Comparison of ENCODE assay signal across 12 cellular contexts in genomic region chr1:1417825-1418463, GRCh38. TPM values are rescaled to one million over a fixed set of nuclear protein-coding genes. Genes with fewer than 3 reads are reported as not detected.
A peak's percentile ranks its signal among the peaks of the same experiment; 100 is the strongest.
DNase-seq lines count a peak whose midpoint lies in the region; ATAC-seq, FAIRE-seq and TF ChIP-seq lines count a peak whose summit lies in the region.
"Not testable (repeated sequence)": the region's sequence is repeated elsewhere in the genome, so short reads cannot be mapped to it uniquely, and the experiment has no call there.
"Had no signal": no experiment of that assay in that cellular context is flagged by ENCODE, and none has a peak within 500 bp of the region (broad histone marks: within the 10 kb centered on the region; RNA-seq: fewer than 3 reads in every experiment).

No MANE protein-coding gene starts in this region.

- WGBS in body of pancreas, 2 donors = 83 to 92% methylated on average over 21 to 25 of the region's 25 CpGs
- WGBS in esophagus, 2 donors = 50 to 56% methylated on average over 25 of the region's 25 CpGs

- H3F3A ChIP-seq in neural progenitor cell (ENCODE audit: low read depth) = peaks cover 14% of the 10 kb centered on the region

- not testable (repeated sequence) for H3K27ac ChIP-seq in KMS-11; keratinocyte (ENCODE audit: control insufficient read depth, insufficient read depth, low read length); neural progenitor cell
- H3K27ac ChIP-seq in body of pancreas (peak overlapping the region in 3 of 4 donors; percentile 68 to 78 (median 72)), esophagus (ENCODE audit: low read depth in 2 of 2, low read length in 1 of 2) (peak overlapping the region; percentile 81 to 87)

- H3K36me3 ChIP-seq in KMS-11 (ENCODE audit: insufficient read depth); body of pancreas (replicated peaks in 1 of 2; ENCODE audit: insufficient read depth in 1 of 2, low read depth in 2 of 2); esophagus (ENCODE audit: control insufficient read depth in 2 of 2, insufficient read depth in 2 of 2, low read length in 1 of 2); keratinocyte (ENCODE audit: control insufficient read depth in 2 of 2, extremely low read depth in 1 of 2, insufficient read depth in 2 of 2, low read length in 2 of 2); neural progenitor cell: not testable (repeated sequence)

- H3K9me3 ChIP-seq in body of pancreas; esophagus (ENCODE audit: control insufficient read depth in 2 of 2, insufficient read depth in 1 of 2, low read depth in 1 of 2, low read length in 1 of 2); keratinocyte (ENCODE audit: control insufficient read depth, low read depth, low read length); neural progenitor cell (ENCODE audit: low read depth): not testable (repeated sequence)

- peak; percentile 35 to 51 for ATAC-seq in activated CD4-positive, CD25-positive, alpha-beta regulatory T cell treated with anti-CD3 and anti-CD28 coated beads, Interleukin-2, amount 50 U/mL, for 24 hours
- not testable (repeated sequence) for ATAC-seq in body of pancreas
- peak in 1 of 2 donors; percentile 33 for ATAC-seq in stimulated activated naive B cell treated with anti-CD40 and anti-IgM and Interleukin-4, amounts not matched to agents 10 μg/mL and 1 μg/mL and 100 μg/mL, for 72 hours (replicated peaks)

- H3K9me3 Mint-ChIP-seq in neural progenitor cell; stimulated activated naive B cell treated with anti-CD40 and anti-IgM and Interleukin-4, amounts not matched to agents 10 μg/mL and 1 μg/mL and 100 μg/mL, for 72 hours: not testable (repeated sequence)

- not testable (repeated sequence) for H3K9ac ChIP-seq in KMS-11, neural progenitor cell
- H3K9ac ChIP-seq in keratinocyte (ENCODE audit: control insufficient read depth, extremely low read depth, insufficient read depth, low read length) = peak overlapping the region; percentile 4

- POLR2A ChIA-PET in GM10248 (lab: Yijun Ruan, JAX) = not testable (repeated sequence)

- H3K4me3 Mint-ChIP-seq in neural progenitor cell = peak overlapping the region; percentile 52
- H3K4me3 Mint-ChIP-seq in stimulated activated naive B cell treated with anti-CD40 and anti-IgM and Interleukin-4, amounts not matched to agents 10 μg/mL and 1 μg/mL and 100 μg/mL, for 72 hours = peak overlapping the region in 1 of 2 donors; percentile 18

- not testable (repeated sequence) for H2AFZ ChIP-seq in KMS-11 (ENCODE audit: low read depth); neural progenitor cell (replicated peaks)
- H2AFZ ChIP-seq in keratinocyte (ENCODE audit: control insufficient read depth, low read length) = peak overlapping the region; percentile 40

- H3K4me3 ChIP-seq in KMS-11 (IDR thresholded peaks at IDR 0.05; ENCODE audit: insufficient read depth, low read depth, low read length); body of pancreas; esophagus (ENCODE audit: low read depth in 1 of 2, low read length in 2 of 2); keratinocyte (ENCODE audit: control insufficient read depth in 2 of 3, extremely low read depth in 1 of 3, insufficient read depth in 2 of 3, low read depth in 1 of 3, low read length in 3 of 3); neural progenitor cell: not testable (repeated sequence)

- not testable (repeated sequence) for H3K27me3 ChIP-seq in KMS-11 (ENCODE audit: insufficient read depth, low read depth); body of pancreas; esophagus (ENCODE audit: control insufficient read depth in 1 of 2, insufficient read depth in 2 of 2, low read length in 2 of 2); keratinocyte (ENCODE audit: control insufficient read depth, extremely low read depth, insufficient read depth, low read length); neural progenitor cell

- not testable (repeated sequence) for H3K4me1 ChIP-seq in KMS-11 (ENCODE audit: low read depth, poor library complexity, severe bottlenecking)
- H3K4me1 ChIP-seq in body of pancreas (peaks cover 46% of the 10 kb centered on the region), esophagus (ENCODE audit: control insufficient read depth in 2 of 2, insufficient read depth in 2 of 2, low read length in 1 of 2) (peaks cover 18 to 23% of the 10 kb centered on the region in 2 donors), keratinocyte (ENCODE audit: control insufficient read depth, extremely low read depth, insufficient read depth, low read length) (peaks cover 29% of the 10 kb centered on the region), neural progenitor cell (peaks cover 16% of the 10 kb centered on the region)

- H3K4me1 Mint-ChIP-seq in neural progenitor cell = peaks cover 29% of the 10 kb centered on the region
- H3K4me1 Mint-ChIP-seq in stimulated activated naive B cell treated with anti-CD40 and anti-IgM and Interleukin-4, amounts not matched to agents 10 μg/mL and 1 μg/mL and 100 μg/mL, for 72 hours = peaks cover 16 to 22% of the 10 kb centered on the region in 2 donors

- H3K4me2 ChIP-seq in KMS-11 = 0 out of 2 replicates have a peak overlapping the region, but pooled peaks have one; percentile 3
- H3K4me2 ChIP-seq in keratinocyte (ENCODE audit: control insufficient read depth, extremely low read depth, insufficient read depth, low read depth, low read length) = peak overlapping the region; percentile 25
- H3K4me2 ChIP-seq in neural progenitor cell = not testable (repeated sequence)

- TF ChIP-seq CTCF in GM10248 (IDR thresholded peaks at IDR 0.05; ENCODE audit: control extremely low read depth, extremely low read depth, low read depth, missing control alignments); KMS-11 (conservative IDR thresholded peaks at IDR 0.05; ENCODE audit: low read depth, low read length); body of pancreas (IDR thresholded peaks at IDR 0.05); keratinocyte (optimal IDR thresholded peaks at IDR 0.05 in 1 of 3, IDR thresholded peaks at IDR 0.05 in 1 of 3, conservative IDR thresholded peaks at IDR 0.05 in 1 of 3; ENCODE audit: extremely low read depth in 1 of 3, insufficient read depth in 2 of 3, low read length in 3 of 3); neural progenitor cell (IDR thresholded peaks at IDR 0.05): not testable (repeated sequence)

- CTCF ChIA-PET in GM10248 (lab: Yijun Ruan, JAX) = not testable (repeated sequence)

- H4K20me1 ChIP-seq in KMS-11 (ENCODE audit: insufficient read depth); keratinocyte (ENCODE audit: control insufficient read depth, extremely low read depth, insufficient read depth, low read length); neural progenitor cell (ENCODE audit: low read depth): not testable (repeated sequence)

- not testable (repeated sequence) for H3K9me1 ChIP-seq in keratinocyte (ENCODE audit: control insufficient read depth, extremely low read depth, insufficient read depth, low read length)

- intact Hi-C loops in body of pancreas (cut with DNase I) = not testable (repeated sequence)

- not testable (repeated sequence) for H3K36me3 Mint-ChIP-seq in neural progenitor cell; stimulated activated naive B cell treated with anti-CD40 and anti-IgM and Interleukin-4, amounts not matched to agents 10 μg/mL and 1 μg/mL and 100 μg/mL, for 72 hours

- peak overlapping the region; percentile 99 for H3K27ac Mint-ChIP-seq in neural progenitor cell
- peak overlapping the region; percentile 63 for H3K27ac Mint-ChIP-seq in stimulated activated naive B cell treated with anti-CD40 and anti-IgM and Interleukin-4, amounts not matched to agents 10 μg/mL and 1 μg/mL and 100 μg/mL, for 72 hours

- not testable (repeated sequence) for H3K27me3 Mint-ChIP-seq in neural progenitor cell (ENCODE audit: insufficient read depth, low read depth)
- peaks cover 11 to 25% of the 10 kb centered on the region in 2 donors for H3K27me3 Mint-ChIP-seq in stimulated activated naive B cell treated with anti-CD40 and anti-IgM and Interleukin-4, amounts not matched to agents 10 μg/mL and 1 μg/mL and 100 μg/mL, for 72 hours

- H3K79me2 ChIP-seq in KMS-11 (ENCODE audit: insufficient read depth, low read depth); keratinocyte (ENCODE audit: control insufficient read depth, insufficient read depth, low read length); neural progenitor cell (ENCODE audit: low read depth): not testable (repeated sequence)

- TF ChIP-seq POLR2A in body of pancreas (IDR thresholded peaks at IDR 0.05) = not testable (repeated sequence)

- peak; percentile 51 for DNase-seq in GM10248 (ENCODE audit: extremely low spot score)
- DNase-seq in body of pancreas; keratinocyte (ENCODE audit: low read depth, low spot score); neural progenitor cell (ENCODE audit: low spot score); stimulated activated naive B cell treated with anti-CD40 and anti-IgM and Interleukin-4, amounts not matched to agents 10 μg/mL and 1 μg/mL and 100 μg/mL, for 72 hours: not testable (repeated sequence)

- dilution Hi-C loops in keratinocyte (cut with MboI; ENCODE audit: extremely low pct_ligation_motif_present, low sequenced_read_pairs) = not testable (repeated sequence)

- not testable (repeated sequence) for FAIRE-seq in keratinocyte (lab: Jason Lieb, UNC)

RNA-seq across cellular contexts. Expression of gene ANKRD65, which starts 3.1 kb away (rescaled TPM):
- total RNA-seq in body of pancreas (10 to 100 TPM; 11.2 to 15.5 TPM), neural progenitor cell (ENCODE audit: low replicate concordance) (0.15 and 1.7 TPM in 2 replicates)
- polyA plus RNA-seq in esophagus (10 to 100 TPM; 10.6 to 12.4 TPM), keratinocyte (4.6 to 6.5 TPM (median 5.1 TPM) in 3 replicates)
- 0.45 TPM for polyA plus RNA-seq in keratinocyte (2011; ENCODE audit: low read depth)
- 2.9 and 4.5 TPM in 2 replicates for polyA plus RNA-seq in keratinocyte (2011; cell fraction: cytosol; rRNA removed)
- 4.0 and 5.7 TPM in 2 replicates for polyA plus RNA-seq in keratinocyte (2011; cell fraction: nucleus; rRNA removed)
- polyA plus RNA-seq in keratinocyte (2012; ENCODE audit: low replicate concordance) = 2.4 and 7.2 TPM in 2 replicates
- 0.64 to 1.9 TPM (median 1.0 TPM) in 3 replicates for polyA minus RNA-seq in keratinocyte
- 6.5 TPM for polyA minus RNA-seq in keratinocyte (2011; cell fraction: cytosol; rRNA and poly(A)+ RNA removed)
- polyA minus RNA-seq in keratinocyte (2011; cell fraction: nucleus; rRNA and poly(A)+ RNA removed) = 0.62 and 1.6 TPM in 2 replicates
- total RNA-seq: A673, HT1080 had no signal
- polyA plus RNA-seq: CD14-positive monocyte, IgD-negative memory B cell had no signal

RNA-seq across cellular contexts. Expression of gene MRPL20, which starts 10.9 kb away (rescaled TPM):
- total RNA-seq in body of pancreas = 10 to 100 TPM; 72.8 to 85.9 TPM
- 100 to 1,000 TPM in 1 of 2 donors, 10 to 100 TPM in 1; 59.1 to 148 TPM for polyA plus RNA-seq in esophagus
- 94.3 to 169 TPM (median 133 TPM) in 3 replicates for polyA plus RNA-seq in keratinocyte
- 31.7 TPM for polyA plus RNA-seq in keratinocyte (2011; ENCODE audit: low read depth)
- polyA plus RNA-seq in keratinocyte (2011; cell fraction: cytosol; rRNA removed) = 121 and 139 TPM in 2 replicates
- polyA plus RNA-seq in keratinocyte (2011; cell fraction: nucleus; rRNA removed) = 71.0 and 73.2 TPM in 2 replicates
- 118 and 167 TPM in 2 replicates for polyA plus RNA-seq in keratinocyte (2012; ENCODE audit: low replicate concordance)
- polyA minus RNA-seq in keratinocyte = 42.8 to 84.5 TPM (median 75.4 TPM) in 3 replicates
- 137 TPM for polyA minus RNA-seq in keratinocyte (2011; cell fraction: cytosol; rRNA and poly(A)+ RNA removed)
- 25.4 and 27.8 TPM in 2 replicates for polyA minus RNA-seq in keratinocyte (2011; cell fraction: nucleus; rRNA and poly(A)+ RNA removed)
- 89.0 and 96.1 TPM in 2 replicates for total RNA-seq in neural progenitor cell (ENCODE audit: low replicate concordance)

RNA-seq across cellular contexts. Expression of gene VWA1, which starts 17.5 kb away (rescaled TPM):
- 10 to 100 TPM; 47.1 to 55.5 TPM for total RNA-seq in body of pancreas
- 10 to 100 TPM; 21.0 to 21.4 TPM for polyA plus RNA-seq in esophagus
- polyA plus RNA-seq in keratinocyte = 5.0 to 6.7 TPM (median 6.5 TPM) in 3 replicates
- polyA plus RNA-seq in keratinocyte (2011; ENCODE audit: low read depth) = 0.79 TPM
- 1.4 and 3.9 TPM in 2 replicates for polyA plus RNA-seq in keratinocyte (2011; cell fraction: cytosol; rRNA removed)
- 5.0 and 8.3 TPM in 2 replicates for polyA plus RNA-seq in keratinocyte (2011; cell fraction: nucleus; rRNA removed)
- 3.7 and 16.1 TPM in 2 replicates for polyA plus RNA-seq in keratinocyte (2012; ENCODE audit: low replicate concordance)
- polyA minus RNA-seq in keratinocyte = 1.7 to 3.9 TPM (median 2.3 TPM) in 3 replicates
- polyA minus RNA-seq in keratinocyte (2011; cell fraction: cytosol; rRNA and poly(A)+ RNA removed) = 10.6 TPM
- polyA minus RNA-seq in keratinocyte (2011; cell fraction: nucleus; rRNA and poly(A)+ RNA removed) = 4.7 and 7.9 TPM in 2 replicates
- 2.4 and 7.0 TPM in 2 replicates for total RNA-seq in neural progenitor cell (ENCODE audit: low replicate concordance)
- polyA plus RNA-seq: CD14-positive monocyte, IgD-negative memory B cell had no signal

RNA-seq across cellular contexts. Expression of gene CCNL2, which starts 18.8 kb away (rescaled TPM):
- total RNA-seq in body of pancreas (100 to 1,000 TPM; 225 to 246 TPM), neural progenitor cell (ENCODE audit: low replicate concordance) (143 and 198 TPM in 2 replicates)
- polyA plus RNA-seq in esophagus (100 to 1,000 TPM in 1 of 2 donors, 10 to 100 TPM in 1; 97.9 to 210 TPM), keratinocyte (97.0 to 171 TPM (median 140 TPM) in 3 replicates)
- 75.5 TPM for polyA plus RNA-seq in keratinocyte (2011; ENCODE audit: low read depth)
- 28.4 and 29.1 TPM in 2 replicates for polyA plus RNA-seq in keratinocyte (2011; cell fraction: cytosol; rRNA removed)
- 897 and 930 TPM in 2 replicates for polyA plus RNA-seq in keratinocyte (2011; cell fraction: nucleus; rRNA removed)
- polyA plus RNA-seq in keratinocyte (2012; ENCODE audit: low replicate concordance) = 61.3 and 150 TPM in 2 replicates
- 41.8 to 80.5 TPM (median 44.9 TPM) in 3 replicates for polyA minus RNA-seq in keratinocyte
- 10.7 TPM for polyA minus RNA-seq in keratinocyte (2011; cell fraction: cytosol; rRNA and poly(A)+ RNA removed)
- 90.2 and 130 TPM in 2 replicates for polyA minus RNA-seq in keratinocyte (2011; cell fraction: nucleus; rRNA and poly(A)+ RNA removed)

RNA-seq across cellular contexts. Expression of gene ATAD3C, which starts 31.5 kb away (rescaled TPM):
- total RNA-seq in body of pancreas (1 to 10 TPM; 1.6 to 2.3 TPM), neural progenitor cell (ENCODE audit: low replicate concordance) (not detected in 2 replicates)
- polyA plus RNA-seq in esophagus (1 to 10 TPM; 1.8 to 2.1 TPM), keratinocyte (0.39 to 0.72 TPM (median 0.45 TPM) in 3 replicates)
- polyA plus RNA-seq in keratinocyte (2011; ENCODE audit: low read depth) = not detected
- polyA plus RNA-seq in keratinocyte (2011; cell fraction: cytosol; rRNA removed) = 0.26 and 0.73 TPM in 2 replicates
- polyA plus RNA-seq in keratinocyte (2011; cell fraction: nucleus; rRNA removed) = 0.13 and 0.16 TPM in 2 replicates
- polyA plus RNA-seq in keratinocyte (2012; ENCODE audit: low replicate concordance) = 0.42 and 0.49 TPM in 2 replicates
- polyA minus RNA-seq in keratinocyte = 0.45 TPM in 1 of 3 replicates, not detected in the others
- not detected for polyA minus RNA-seq in keratinocyte (2011; cell fraction: cytosol; rRNA and poly(A)+ RNA removed)
- polyA minus RNA-seq in keratinocyte (2011; cell fraction: nucleus; rRNA and poly(A)+ RNA removed) = not detected in 2 replicates
- total RNA-seq: HT1080 had no signal
- polyA plus RNA-seq: CD14-positive monocyte had no signal
